ENCODE assay signal across 19 cellular contexts in the genomic region with DNA sequence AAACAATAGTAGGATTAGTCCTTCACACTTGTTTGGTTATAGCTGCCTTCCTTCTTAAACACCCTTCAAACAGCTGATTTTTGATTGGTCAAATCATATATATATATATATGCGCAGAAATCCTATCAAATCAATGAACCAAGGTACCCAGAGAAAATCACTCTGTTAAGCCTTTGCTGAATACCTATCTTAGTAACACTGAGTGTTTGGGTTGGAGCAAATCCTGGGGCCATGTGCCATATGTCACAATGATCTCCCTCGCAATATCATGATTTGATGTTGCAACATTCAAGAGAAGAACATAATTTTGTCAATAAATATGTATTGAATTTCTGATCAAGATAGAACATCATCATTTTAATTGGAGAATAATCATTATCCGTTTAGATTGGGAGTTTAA.
"Had no signal": no experiment of that assay in that cellular context is flagged by ENCODE, and none has a peak within 500 bp of the region (broad histone marks: within the 10 kb centered on the region; RNA-seq: fewer than 3 reads in every experiment).

No MANE protein-coding gene starts in this region.

- H3K36me3 Mint-ChIP-seq: IgD-negative memory B cell had no signal

- H3K4me3 Mint-ChIP-seq: IgD-negative memory B cell had no signal

- H3K4me3 ChIP-seq: MG63, SJSA1, SK-N-MC had no signal

- DNase-seq: KBM-7, MG63, NCI-H1092 treated with DMSO at 0.1 percent for 48 hours, NCI-H1436, NCI-H187, NCI-H2029, NCI-H2081 treated with DMSO at 0.1 percent for 48 hours, NCI-H2171, NCI-H226, NCI-H446, NCI-H510A, NCI-H524 treated with DMSO at 0.1 percent for 48 hours, NCI-H69, Right ventricle myocardium superior, RPMI8226, SIG-M5 had no signal

- H3K27me3 ChIP-seq: MG63, SJSA1 had no signal

- H3K9me3 Mint-ChIP-seq: IgD-negative memory B cell had no signal

- H3K27me3 Mint-ChIP-seq: IgD-negative memory B cell had no signal

- H3K9me3 ChIP-seq: MG63, SJSA1 had no signal

- H3K36me3 ChIP-seq: MG63, SJSA1 had no signal

- H3K4me1 Mint-ChIP-seq: IgD-negative memory B cell had no signal

- H3K4me1 ChIP-seq: SJSA1 had no signal

- H3K27ac ChIP-seq: SJSA1, SK-N-MC had no signal
